ENCODE assay signal across 39 cellular contexts in the genomic region with DNA sequence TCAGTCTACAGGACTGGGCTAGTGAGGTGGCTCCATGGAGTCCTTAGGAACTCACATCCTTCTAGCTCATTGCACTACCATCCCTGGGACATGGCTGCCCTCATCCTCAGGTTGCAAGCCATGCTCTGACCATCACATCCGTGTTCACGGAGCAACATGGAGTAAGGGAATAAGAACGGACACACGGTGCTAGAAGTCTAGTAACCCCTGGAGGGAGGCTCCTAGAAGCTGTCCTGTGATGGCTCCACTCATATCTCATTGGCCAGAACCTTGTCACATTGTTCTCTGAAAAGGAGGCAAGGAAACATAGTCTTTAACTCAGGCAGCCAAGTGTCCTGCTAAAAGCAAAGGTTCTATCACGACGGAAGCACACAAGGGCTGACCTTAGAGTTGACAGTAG. TPM values are rescaled to one million over a fixed set of nuclear protein-coding genes. Genes with fewer than 3 reads are reported as not detected.
"Had no signal": no experiment of that assay in that cellular context is flagged by ENCODE, and none has a peak within 500 bp of the region (broad histone marks: within the 10 kb centered on the region; RNA-seq: fewer than 3 reads in every experiment).

No MANE protein-coding gene starts in this region.

- H3K9me3 Mint-ChIP-seq: activated CD4-positive, alpha-beta memory T cell treated with anti-CD3 and anti-CD28 coated beads, Interleukin-2, amount 10 ng/mL, durations not matched to agents 7 days and 5 days; activated CD4-positive, alpha-beta T cell treated with anti-CD3 and anti-CD28 coated beads, Interleukin-2, amount 10 ng/mL, durations not matched to agents 7 days and 5 days; activated naive CD4-positive, alpha-beta T cell treated with anti-CD3 and anti-CD28 coated beads, Interleukin-2, amount 10 ng/mL, durations not matched to agents 7 days and 5 days; activated naive CD4-positive, alpha-beta T cell treated with anti-CD3 and anti-CD28 coated beads, Interleukin-2, amount 50 U/mL, for 24 hours; activated naive CD8-positive, alpha-beta T cell treated with anti-CD3 and anti-CD28 coated beads, Interleukin-2, amount 10 ng/mL, durations not matched to agents 7 days and 5 days; activated naive CD8-positive, alpha-beta T cell treated with anti-CD3 and anti-CD28 coated beads, Interleukin-2, amount 50 U/mL, for 24 hours; activated T-cell treated with anti-CD3 and anti-CD28 coated beads, Interleukin-2, amount 50 U/mL, for 24 hours; activated T-helper 2 cell treated with anti-CD3 and anti-CD28 coated beads, Interferon-gamma antibody, Interleukin-2, Interleukin-4, amounts not matched to agents 10 μg/mL and 5 μg/mL and 100 μg/mL, durations not matched to agents 14 hours and 24 hours and 36 hours; brain; central memory CD8-positive, alpha-beta T cell; T-helper 1 cell treated with Interleukin-12 subunit alpha and Interleukin-12 subunit beta and Interleukin-4 antibody, amounts not matched to agents 30 μg/mL and 1 μg/mL, for 36 hours; T-helper 2 cell treated with Interferon-gamma antibody and Interleukin-4, amounts not matched to agents 5 μg/mL and 100 μg/mL, for 36 hours had no signal

- H3K4me1 ChIP-seq: ascending aorta had no signal

- H3K4me3 Mint-ChIP-seq: activated CD4-positive, alpha-beta memory T cell treated with anti-CD3 and anti-CD28 coated beads, Interleukin-2, amount 10 ng/mL, durations not matched to agents 7 days and 5 days; activated CD4-positive, alpha-beta T cell treated with anti-CD3 and anti-CD28 coated beads for 36 hours; activated CD4-positive, alpha-beta T cell treated with anti-CD3 and anti-CD28 coated beads, Interleukin-2, amount 10 ng/mL, durations not matched to agents 7 days and 5 days; activated CD8-positive, alpha-beta T cell treated with anti-CD3 and anti-CD28 coated beads, Interleukin-2, amount 10 ng/mL, durations not matched to agents 7 days and 5 days; activated naive CD4-positive, alpha-beta T cell treated with anti-CD3 and anti-CD28 coated beads, Interleukin-2, amount 10 ng/mL, durations not matched to agents 7 days and 5 days; activated naive CD4-positive, alpha-beta T cell treated with anti-CD3 and anti-CD28 coated beads, Interleukin-2, amount 50 U/mL, for 24 hours; activated naive CD8-positive, alpha-beta T cell; activated naive CD8-positive, alpha-beta T cell treated with anti-CD3 and anti-CD28 coated beads, Interleukin-2, amount 10 ng/mL, durations not matched to agents 7 days and 5 days; activated naive CD8-positive, alpha-beta T cell treated with anti-CD3 and anti-CD28 coated beads, Interleukin-2, amount 50 U/mL, for 24 hours; activated T-cell treated with anti-CD3 and anti-CD28 coated beads, Interleukin-2, amount 50 U/mL, for 24 hours; brain; central memory CD8-positive, alpha-beta T cell; T-helper 1 cell treated with Interleukin-12 subunit alpha and Interleukin-12 subunit beta and Interleukin-4 antibody, amounts not matched to agents 30 μg/mL and 1 μg/mL, for 36 hours; T-helper 2 cell treated with Interferon-gamma antibody and Interleukin-4, amounts not matched to agents 5 μg/mL and 100 μg/mL, for 36 hours; WTC11 had no signal

- H3K27ac ChIP-seq: ascending aorta, cardiac muscle cell, WERI-Rb-1 had no signal

- H3K36me3 ChIP-seq: cardiac muscle cell, WERI-Rb-1 had no signal

- H3K9me3 ChIP-seq: ascending aorta had no signal

- H3K4me1 Mint-ChIP-seq: activated CD4-positive, alpha-beta memory T cell treated with anti-CD3 and anti-CD28 coated beads, Interleukin-2, amount 10 ng/mL, durations not matched to agents 7 days and 5 days; activated CD4-positive, alpha-beta T cell treated with anti-CD3 and anti-CD28 coated beads for 36 hours; activated CD4-positive, alpha-beta T cell treated with anti-CD3 and anti-CD28 coated beads, Interleukin-2, amount 10 ng/mL, durations not matched to agents 7 days and 5 days; activated naive CD4-positive, alpha-beta T cell treated with anti-CD3 and anti-CD28 coated beads, Interleukin-2, amount 10 ng/mL, durations not matched to agents 7 days and 5 days; activated naive CD4-positive, alpha-beta T cell treated with anti-CD3 and anti-CD28 coated beads, Interleukin-2, amount 50 U/mL, for 24 hours; activated naive CD8-positive, alpha-beta T cell treated with anti-CD3 and anti-CD28 coated beads, Interleukin-2, amount 10 ng/mL, durations not matched to agents 7 days and 5 days; brain; central memory CD8-positive, alpha-beta T cell had no signal

- ATAC-seq: activated CD4-positive, alpha-beta T cell treated with anti-CD3 and anti-CD28 coated beads for 36 hours; activated CD4-positive, CD25-positive, alpha-beta regulatory T cell treated with anti-CD3 and anti-CD28 coated beads, Interleukin-2, amount 50 U/mL, for 24 hours; activated CD8-positive, alpha-beta T cell treated with anti-CD3 and anti-CD28 coated beads, Interleukin-2, amount 10 ng/mL, durations not matched to agents 7 days and 5 days; activated naive CD8-positive, alpha-beta T cell treated with anti-CD3 and anti-CD28 coated beads, Interleukin-2, amount 50 U/mL, for 24 hours; WTC11 had no signal

- H3K36me3 Mint-ChIP-seq: activated naive CD4-positive, alpha-beta T cell treated with anti-CD3 and anti-CD28 coated beads, Interleukin-2, amount 10 ng/mL, durations not matched to agents 7 days and 5 days had no signal

- H3K27me3 ChIP-seq: ascending aorta, cardiac muscle cell had no signal

- DNase-seq: activated CD4-positive, alpha-beta memory T cell treated with anti-CD3 and anti-CD28 coated beads, Interleukin-2, amount 10 ng/mL, durations not matched to agents 7 days and 5 days; activated CD4-positive, alpha-beta T cell treated with anti-CD3 and anti-CD28 coated beads for 1 hour; activated CD4-positive, alpha-beta T cell treated with anti-CD3 and anti-CD28 coated beads for 36 hours; activated CD4-positive, alpha-beta T cell treated with anti-CD3 and anti-CD28 coated beads for 48 hours; activated CD4-positive, alpha-beta T cell treated with anti-CD3 and anti-CD28 coated beads, Interleukin-2, amount 10 ng/mL, durations not matched to agents 7 days and 5 days; activated CD4-positive, alpha-beta T cell treated with anti-CD3 and anti-CD28 coated beads, Interleukin-2, amount 50 U/mL, for 48 hours; activated CD4-positive, CD25-positive, alpha-beta regulatory T cell; activated CD8-positive, alpha-beta T cell treated with anti-CD3 and anti-CD28 coated beads, Interleukin-2, amount 10 ng/mL, durations not matched to agents 7 days and 5 days; activated effector memory CD4-positive, alpha-beta T cell treated with Interleukin-2 at 50 U/mL for 16 hours; activated gamma-delta T cell; activated naive CD4-positive, alpha-beta T cell treated with anti-CD3 and anti-CD28 coated beads, Interleukin-2, amount 10 ng/mL, durations not matched to agents 7 days and 5 days; activated naive CD4-positive, alpha-beta T cell treated with Interleukin-2 at 50 U/mL for 16 hours; activated naive CD8-positive, alpha-beta T cell treated with anti-CD3 and anti-CD28 coated beads, Interleukin-2, amount 10 ng/mL, durations not matched to agents 7 days and 5 days; activated naive CD8-positive, alpha-beta T cell treated with anti-CD3 and anti-CD28 coated beads, Interleukin-2, amount 50 U/mL, for 24 hours; activated T-cell treated with anti-CD3 and anti-CD28 coated beads, Interleukin-2, amount 50 U/mL, for 24 hours; activated T-cell treated with anti-CD3 and anti-CD28 coated beads, Interleukin-2, amount 50 U/mL, for 48 hours; amygdala; anterior cingulate cortex; caudate nucleus; cerebellar nuclear complex; SW 1271; T-helper 1 cell; T-helper 2 cell; T-helper 9 cell; WERI-Rb-1 had no signal

- H3K27ac Mint-ChIP-seq: activated CD4-positive, alpha-beta memory T cell treated with anti-CD3 and anti-CD28 coated beads, Interleukin-2, amount 10 ng/mL, durations not matched to agents 7 days and 5 days; activated CD4-positive, alpha-beta T cell treated with anti-CD3 and anti-CD28 coated beads for 36 hours; activated CD4-positive, alpha-beta T cell treated with anti-CD3 and anti-CD28 coated beads, Interleukin-2, amount 10 ng/mL, durations not matched to agents 7 days and 5 days; activated naive CD4-positive, alpha-beta T cell treated with anti-CD3 and anti-CD28 coated beads, Interleukin-2, amount 10 ng/mL, durations not matched to agents 7 days and 5 days; activated naive CD4-positive, alpha-beta T cell treated with anti-CD3 and anti-CD28 coated beads, Interleukin-2, amount 50 U/mL, for 24 hours; activated naive CD8-positive, alpha-beta T cell; activated naive CD8-positive, alpha-beta T cell treated with anti-CD3 and anti-CD28 coated beads, Interleukin-2, amount 50 U/mL, for 24 hours; activated T-cell treated with anti-CD3 and anti-CD28 coated beads, Interleukin-2, amount 50 U/mL, for 24 hours; activated T-helper 2 cell treated with anti-CD3 and anti-CD28 coated beads, Interferon-gamma antibody, Interleukin-2, Interleukin-4, amounts not matched to agents 10 μg/mL and 5 μg/mL and 100 μg/mL, durations not matched to agents 14 hours and 24 hours and 36 hours; brain; T-helper 1 cell treated with Interleukin-12 subunit alpha and Interleukin-12 subunit beta and Interleukin-4 antibody, amounts not matched to agents 30 μg/mL and 1 μg/mL, for 36 hours; T-helper 2 cell treated with Interferon-gamma antibody and Interleukin-4, amounts not matched to agents 5 μg/mL and 100 μg/mL, for 36 hours; WTC11 had no signal

- H3K4me3 ChIP-seq: ascending aorta, cardiac muscle cell had no signal

- H3K27me3 Mint-ChIP-seq: activated CD4-positive, alpha-beta memory T cell treated with anti-CD3 and anti-CD28 coated beads, Interleukin-2, amount 10 ng/mL, durations not matched to agents 7 days and 5 days; activated CD4-positive, alpha-beta T cell treated with anti-CD3 and anti-CD28 coated beads for 36 hours; activated CD4-positive, alpha-beta T cell treated with anti-CD3 and anti-CD28 coated beads, Interleukin-2, amount 10 ng/mL, durations not matched to agents 7 days and 5 days; activated naive CD4-positive, alpha-beta T cell treated with anti-CD3 and anti-CD28 coated beads, Interleukin-2, amount 10 ng/mL, durations not matched to agents 7 days and 5 days; activated naive CD4-positive, alpha-beta T cell treated with anti-CD3 and anti-CD28 coated beads, Interleukin-2, amount 50 U/mL, for 24 hours; activated naive CD8-positive, alpha-beta T cell; activated naive CD8-positive, alpha-beta T cell treated with anti-CD3 and anti-CD28 coated beads, Interleukin-2, amount 10 ng/mL, durations not matched to agents 7 days and 5 days; activated naive CD8-positive, alpha-beta T cell treated with anti-CD3 and anti-CD28 coated beads, Interleukin-2, amount 50 U/mL, for 24 hours; activated T-cell treated with anti-CD3 and anti-CD28 coated beads, Interleukin-2, amount 50 U/mL, for 24 hours; brain; central memory CD8-positive, alpha-beta T cell had no signal

RNA-seq across cellular contexts. Expression of a gene that starts 3.9 kb away (rescaled TPM):
- total RNA-seq: activated CD4-positive, alpha-beta memory T cell treated with anti-CD3 and anti-CD28 coated beads, Interleukin-2, amount 10 ng/mL, durations not matched to agents 7 days and 5 days; activated CD4-positive, alpha-beta T cell treated with anti-CD3 and anti-CD28 coated beads for 36 hours; activated CD4-positive, alpha-beta T cell treated with anti-CD3 and anti-CD28 coated beads, Interleukin-2, amount 10 ng/mL, durations not matched to agents 7 days and 5 days; activated CD8-positive, alpha-beta memory T cell treated with anti-CD3 and anti-CD28 coated beads for 36 hours; activated CD8-positive, alpha-beta T cell treated with anti-CD3 and anti-CD28 coated beads, Interleukin-2, amount 10 ng/mL, durations not matched to agents 7 days and 5 days; activated naive CD8-positive, alpha-beta T cell treated with anti-CD3 and anti-CD28 coated beads, Interleukin-2, amount 10 ng/mL, durations not matched to agents 7 days and 5 days; activated T-helper 2 cell treated with anti-CD3 and anti-CD28 coated beads, Interferon-gamma antibody, Interleukin-2, Interleukin-4, amounts not matched to agents 10 μg/mL and 5 μg/mL and 100 μg/mL, durations not matched to agents 14 hours and 24 hours and 36 hours; ascending aorta; bronchial epithelial cell; cardiac muscle cell; chondrocyte; WTC11 had no signal
